ENCODE assay signal across 15 cellular contexts in the genomic region with DNA sequence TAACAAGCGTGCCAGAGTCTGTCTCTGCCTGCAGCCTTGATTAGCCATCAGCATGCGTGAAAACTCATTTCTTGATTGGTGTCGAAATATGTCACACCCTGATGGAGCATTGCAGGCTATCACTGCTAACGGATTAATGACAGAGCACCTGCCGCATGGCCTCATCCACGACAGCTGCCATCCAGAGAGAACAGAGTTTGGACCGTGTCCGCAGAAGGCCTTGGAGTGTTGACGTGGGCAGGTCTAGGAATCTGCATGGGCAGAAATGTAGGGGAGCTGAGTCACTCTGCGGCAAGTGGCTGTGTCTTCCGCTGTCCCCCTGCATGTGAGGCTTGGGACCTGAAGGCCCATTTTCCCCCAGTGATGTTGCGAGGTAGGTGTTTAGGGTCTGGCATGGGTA. TPM values are rescaled to one million over a fixed set of nuclear protein-coding genes. Genes with fewer than 3 reads are reported as not detected.
DNase-seq lines count a peak whose midpoint lies in the region; ATAC-seq and TF ChIP-seq lines count a peak whose summit lies in the region.
"Had no signal": no experiment of that assay in that cellular context is flagged by ENCODE, and none has a peak within 500 bp of the region (broad histone marks: within the 10 kb centered on the region; RNA-seq: fewer than 3 reads in every experiment).

No MANE protein-coding gene starts in this region.

- WGBS in endodermal cell (ENCODE audit: insufficient coverage in 1 of 2, insufficient read length in 1 of 2), 2 experiments = 84 to 86% methylated on average over 9 to 12 of the region's 12 CpGs
- WGBS in trophoblast cell (ENCODE audit: extremely low coverage, insufficient coverage, insufficient read length) = no CpG with 5 or more reads among the region's 12 CpGs
- 91 to 92% methylated on average over 10 to 12 of the region's 12 CpGs for WGBS in upper lobe of left lung, 2 donors

- H3K4me3 Mint-ChIP-seq in endodermal cell = no peak overlapping the region

- no peak overlapping the region for H3K23ac ChIP-seq in trophoblast cell (ENCODE audit: low read length)

- H3K9me3 ChIP-seq in endodermal cell (ENCODE audit: control insufficient read depth, low read length) (no peaks in the 10 kb centered on the region), trophoblast cell (ENCODE audit: insufficient read depth, low read depth, low read length) (peaks cover 2% of the 10 kb centered on the region), upper lobe of left lung (no peaks in the 10 kb centered on the region)

- TF ChIP-seq POLR2A in upper lobe of left lung (IDR thresholded peaks at IDR 0.05) = no peak

- H3K79me2 ChIP-seq in trophoblast cell (ENCODE audit: control insufficient read depth, insufficient read depth, low read length, poor library complexity) = no peaks in the 10 kb centered on the region

- ATAC-seq in upper lobe of left lung (ENCODE audit: low FRiP score in 2 of 2) (no peak), HG03045 (IDR thresholded peaks at IDR 0.05; ENCODE audit: unreplicated experiment) (no peak), sciatic nerve (no peak)

- H3K18ac ChIP-seq in trophoblast cell (ENCODE audit: low read length) = peak overlapping the region; percentile 2

- intact Hi-C loops in sciatic nerve (cut with DNase I) = no loop called here

- no peak overlapping the region for H4K8ac ChIP-seq in trophoblast cell (ENCODE audit: low read depth, low read length)

- no peaks in the 10 kb centered on the region for H3K27me3 Mint-ChIP-seq in endodermal cell (ENCODE audit: insufficient read depth)

- no peak for TF ChIP-seq EP300 in upper lobe of left lung (IDR thresholded peaks at IDR 0.05)

- peak; percentile 26 for DNase-seq in activated CD8-positive, alpha-beta memory T cell treated with anti-CD3 and anti-CD28 coated beads for 24 hours
- DNase-seq in activated CD8-positive, alpha-beta memory T cell treated with anti-CD3 and anti-CD28 coated beads, Interleukin-2, amount 50 U/mL, for 48 hours = no peak
- DNase-seq in endodermal cell (peak; percentile 32), trophoblast cell (no peak), ureter (ENCODE audit: low spot score) (peak; percentile 22), upper lobe of left lung (no peak), sciatic nerve (ENCODE audit: low spot score) (no peak)
- DNase-seq: Calu3, H7, NCI-H1436, NCI-H2029 treated with DMSO at 0.1 percent for 48 hours, NCI-H510A, OCI-M1, RPMI8226 had no signal

- H3K79me1 ChIP-seq in trophoblast cell (ENCODE audit: low read length) = peaks cover 14% of the 10 kb centered on the region

- H3K4me1 ChIP-seq in endodermal cell (ENCODE audit: control insufficient read depth, insufficient read depth, low read length) (no peaks in the 10 kb centered on the region), trophoblast cell (ENCODE audit: control insufficient read depth in 1 of 2, insufficient read depth in 2 of 2, low read length in 2 of 2) (peaks cover 36 to 48% of the 10 kb centered on the region in 2 experiments), upper lobe of left lung (peaks cover 10 to 11% (median 11%) of the 10 kb centered on the region in 4 donors)

- no peak overlapping the region for H3K9ac ChIP-seq in endodermal cell (ENCODE audit: extremely low read depth, low read length, poor library complexity, severe bottlenecking)
- no peak overlapping the region for H3K9ac ChIP-seq in trophoblast cell (ENCODE audit: low read length)

- no peak overlapping the region for H3K4ac ChIP-seq in trophoblast cell (ENCODE audit: low read depth, low read length)

- H2BK120ac ChIP-seq in trophoblast cell (ENCODE audit: insufficient read depth, low read length, poor library complexity) = no peak overlapping the region

- H3K36me3 Mint-ChIP-seq in endodermal cell (ENCODE audit: low read depth) = no peaks in the 10 kb centered on the region

- H4K91ac ChIP-seq in trophoblast cell (ENCODE audit: low read depth, low read length) = no peak overlapping the region

- H3K4me2 ChIP-seq in trophoblast cell (ENCODE audit: low read length) = no peak overlapping the region

- H3K14ac ChIP-seq in trophoblast cell (ENCODE audit: low read length) = no peak overlapping the region

- no peak overlapping the region for H3K27ac ChIP-seq in endodermal cell (ENCODE audit: low read depth, low read length)
- H3K27ac ChIP-seq in trophoblast cell (ENCODE audit: low read depth, low read length) = no peak overlapping the region
- no peak overlapping the region for H3K27ac ChIP-seq in upper lobe of left lung

- H4K12ac ChIP-seq in trophoblast cell (ENCODE audit: low read depth, low read length) = no peak overlapping the region

- H3K4me3 ChIP-seq in endodermal cell (ENCODE audit: low read length) (no peak overlapping the region), trophoblast cell (ENCODE audit: low read depth, low read length) (no peak overlapping the region), upper lobe of left lung (no peak overlapping the region)

- H3K27ac Mint-ChIP-seq in endodermal cell = no peak overlapping the region

- H2BK12ac ChIP-seq in trophoblast cell (ENCODE audit: low read length) = peak overlapping the region; percentile 38

- TF ChIP-seq CTCF in endodermal cell (conservative IDR thresholded peaks at IDR 0.05) = no peak
- no peak for TF ChIP-seq CTCF in upper lobe of left lung (IDR thresholded peaks at IDR 0.05)

- H3K36me3 ChIP-seq in endodermal cell (ENCODE audit: control insufficient read depth, insufficient read depth, low read length) (no peaks in the 10 kb centered on the region), trophoblast cell (ENCODE audit: control insufficient read depth in 1 of 2, insufficient read depth in 2 of 2, low read length in 2 of 2) (no peaks in the 10 kb centered on the region), upper lobe of left lung (no peaks in the 10 kb centered on the region)

- H2AK5ac ChIP-seq in trophoblast cell (ENCODE audit: low read length) = peak overlapping the region; percentile 56

- H3K4me1 Mint-ChIP-seq in endodermal cell = peaks cover 7% of the 10 kb centered on the region

- H2AFZ ChIP-seq in trophoblast cell (ENCODE audit: insufficient read depth, low read length, poor library complexity) = no peak overlapping the region

- no peaks in the 10 kb centered on the region for H3K9me3 Mint-ChIP-seq in endodermal cell

- H3K27me3 ChIP-seq in endodermal cell (ENCODE audit: control insufficient read depth, insufficient read depth, low read length, poor library complexity, severe bottlenecking) = no peaks in the 10 kb centered on the region
- no peaks in the 10 kb centered on the region for H3K27me3 ChIP-seq in trophoblast cell (ENCODE audit: insufficient read depth, low read length)
- H3K27me3 ChIP-seq in upper lobe of left lung = no peaks in the 10 kb centered on the region

- H2BK5ac ChIP-seq in trophoblast cell (ENCODE audit: low read depth, low read length, poor library complexity) = no peak overlapping the region

RNA-seq across cellular contexts. Expression of a gene that starts 43.0 kb away (rescaled TPM):
- total RNA-seq in endodermal cell (1 to 10 TPM; 1.0 to 2.4 TPM), ureter (16.8 TPM), upper lobe of left lung (10 to 100 TPM in 5 of 6 donors, 1 to 10 TPM in 1; 8.6 to 34.4 (median 18.2) TPM), sciatic nerve (31.7 TPM)
- polyA plus RNA-seq in endodermal cell (2013, experiment 1 of 2) = 5.7 TPM
- 4.6 TPM for polyA plus RNA-seq in endodermal cell (2013, experiment 2 of 2)
- 6.9 and 7.0 TPM in 2 replicates for polyA plus RNA-seq in trophoblast cell (2013)

Comparison
In these comparisons a context has a peak if more than half of its experiments do, and no peak if none do; other contexts are left out.
1. DNase-seq: peak in activated CD8-positive, alpha-beta memory T cell treated with anti-CD3 and anti-CD28 coated beads for 24 hours (single experiment), endodermal cell (single experiment) and ureter (single experiment); none in activated CD8-positive, alpha-beta memory T cell treated with anti-CD3 and anti-CD28 coated beads, Interleukin-2, amount 50 U/mL, for 48 hours (single experiment), trophoblast cell (0 of 2), upper lobe of left lung (0 of 2) and sciatic nerve (single experiment).